ENCODE assay signal across 12 cellular contexts in the genomic region with DNA sequence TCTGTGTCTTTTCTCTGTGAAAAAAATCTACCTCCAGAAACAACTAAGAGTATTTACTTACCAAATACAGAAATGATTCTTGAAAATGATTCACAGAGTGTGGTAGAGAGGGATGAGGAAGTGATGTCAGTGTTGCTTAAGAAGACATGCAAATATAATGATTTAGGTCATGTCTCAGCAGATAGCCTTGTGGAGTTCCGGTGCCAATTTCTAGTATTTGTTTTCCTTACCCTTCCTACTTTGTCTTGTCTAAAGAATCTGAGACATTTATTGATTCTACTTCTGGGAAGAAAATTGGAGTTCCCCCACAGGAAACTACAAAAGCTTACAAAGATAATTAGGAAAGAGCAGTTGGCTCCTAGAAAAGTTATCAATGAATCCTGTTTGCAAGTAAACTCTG.
DNase-seq lines count a peak whose midpoint lies in the region; ATAC-seq and TF ChIP-seq lines count a peak whose summit lies in the region.
"Had no signal": no experiment of that assay in that cellular context is flagged by ENCODE, and none has a peak within 500 bp of the region (broad histone marks: within the 10 kb centered on the region; RNA-seq: fewer than 3 reads in every experiment).

No MANE protein-coding gene starts in this region.

- POLR2A ChIA-PET in RWPE1 (lab: Yijun Ruan, JAX; ENCODE audit: low non-redundant PET) = no interaction called here

- CTCF ChIA-PET in RWPE1 (lab: Yijun Ruan, JAX) = no interaction called here

- no peaks in the 10 kb centered on the region for H3K79me2 ChIP-seq in ACC112 (ENCODE audit: control insufficient read depth, insufficient read depth, low read length, unreplicated experiment)

- WGBS in gastroesophageal sphincter (ENCODE audit: low coverage in 1 of 2), 2 donors = 30 to 40% methylated on average over 1 of the region's 1 CpG

- peak; percentile 75 for DNase-seq in HFFc6
- DNase-seq in RWPE1 (ENCODE audit: low spot score) = peak; percentile 31
- DNase-seq in NK-92 (lab: John Stamatoyannopoulos, UW; ENCODE audit: unreplicated experiment) = no peak
- no peak for DNase-seq in NCI-H2107 (lab: John Stamatoyannopoulos, UW)
- no peak for DNase-seq in NCI-H146 treated with DMSO at 0.1 percent for 48 hours (lab: John Stamatoyannopoulos, UW; ENCODE audit: unreplicated experiment)
- DNase-seq: CD4-positive, CD25-positive, alpha-beta regulatory T cell; foreskin melanocyte; NCI-H1694 treated with DMSO at 0.1 percent for 48 hours; spleen had no signal

- H3K27ac Mint-ChIP-seq in HFFc6 = peak overlapping the region; percentile 69
- H3K27ac Mint-ChIP-seq: CD4-positive, CD25-positive, alpha-beta regulatory T cell had no signal

- no peak for TF ChIP-seq EP300 in gastroesophageal sphincter (IDR thresholded peaks at IDR 0.05)

- H3K4me1 Mint-ChIP-seq in HFFc6 (ENCODE audit: low read depth) = peaks cover 33% of the 10 kb centered on the region
- H3K4me1 Mint-ChIP-seq: CD4-positive, CD25-positive, alpha-beta regulatory T cell had no signal

- H3K4me1 ChIP-seq in ACC112 (ENCODE audit: control insufficient read depth, insufficient read depth, low read length, unreplicated experiment) = peaks cover 30% of the 10 kb centered on the region
- H3K4me1 ChIP-seq in gastroesophageal sphincter = peaks cover 0 to 51% (median 13%) of the 10 kb centered on the region in 3 donors
- H3K4me1 ChIP-seq: spleen had no signal

- H3K27ac ChIP-seq in ACC112 (ENCODE audit: low read depth, low read length) (peak overlapping the region; percentile 85), RWPE1 (peak overlapping the region; percentile 72), gastroesophageal sphincter (peak overlapping the region; percentile 39 to 84 (median 82))
- H3K27ac ChIP-seq: spleen had no signal

- H3K36me3 ChIP-seq in ACC112 (ENCODE audit: insufficient read depth, low read length) = no peaks in the 10 kb centered on the region
- H3K36me3 ChIP-seq in gastroesophageal sphincter = no peaks in the 10 kb centered on the region
- H3K36me3 ChIP-seq: spleen had no signal

- no peak overlapping the region for H3K4me3 Mint-ChIP-seq in HFFc6
- H3K4me3 Mint-ChIP-seq: CD4-positive, CD25-positive, alpha-beta regulatory T cell had no signal

- no peak for TF ChIP-seq CTCF in HFFc6 (IDR thresholded peaks at IDR 0.05)
- no peak for TF ChIP-seq CTCF in RWPE1 (conservative IDR thresholded peaks at IDR 0.05; ENCODE audit: low read depth)
- TF ChIP-seq CTCF in gastroesophageal sphincter (IDR thresholded peaks at IDR 0.05) = no peak

- H3K4me3 ChIP-seq in ACC112 (ENCODE audit: low read depth, low read length) (no peak overlapping the region), gastroesophageal sphincter (no peak overlapping the region)
- H3K4me3 ChIP-seq: spleen had no signal

- no peaks in the 10 kb centered on the region for H3K36me3 Mint-ChIP-seq in HFFc6 (ENCODE audit: low read depth)
- H3K36me3 Mint-ChIP-seq: CD4-positive, CD25-positive, alpha-beta regulatory T cell had no signal

- no peaks in the 10 kb centered on the region for H3K27me3 Mint-ChIP-seq in HFFc6 (ENCODE audit: insufficient read depth)
- H3K27me3 Mint-ChIP-seq: CD4-positive, CD25-positive, alpha-beta regulatory T cell had no signal

- H3K9me3 Mint-ChIP-seq in HFFc6 = no peaks in the 10 kb centered on the region

- no peak for TF ChIP-seq POLR2A in gastroesophageal sphincter (IDR thresholded peaks at IDR 0.05)

- peak overlapping the region; percentile 41 for H2AFZ ChIP-seq in ACC112 (ENCODE audit: low read length, unreplicated experiment)

- H3K9me3 ChIP-seq in gastroesophageal sphincter = no peaks in the 10 kb centered on the region
- H3K9me3 ChIP-seq: spleen had no signal

- peak; percentile 83 for ATAC-seq in gastroesophageal sphincter
- no peak for ATAC-seq in HG03280 (IDR thresholded peaks at IDR 0.05; ENCODE audit: unreplicated experiment)

- no peaks in the 10 kb centered on the region for H3K27me3 ChIP-seq in ACC112 (ENCODE audit: insufficient read depth, low read length)
- H3K27me3 ChIP-seq in gastroesophageal sphincter = no peaks in the 10 kb centered on the region
- H3K27me3 ChIP-seq: spleen had no signal

Comparison
In these comparisons a context has a peak if more than half of its experiments do, and no peak if none do; other contexts are left out.
1. DNase-seq: peak in HFFc6 (single experiment) and RWPE1 (single experiment); none in NK-92 (single experiment), NCI-H2107 (single experiment) and NCI-H146 treated with DMSO at 0.1 percent for 48 hours (single experiment).
2. Peak in every context shown above with its lines, with median percentiles within 50 percentile points of each other: H3K27ac ChIP-seq.